In genomic region chr13:110869805-110870706, GRCh38 we compare ENCODE assay signal across 8 cellular contexts. TPM values are rescaled to one million over a fixed set of nuclear protein-coding genes. Genes with fewer than 3 reads are reported as not detected.
A peak's percentile ranks its signal among the peaks of the same experiment; 100 is the strongest.
DNase-seq lines count a peak whose midpoint lies in the region; ATAC-seq, FAIRE-seq and TF ChIP-seq lines count a peak whose summit lies in the region.

No MANE protein-coding gene starts in this region.

- peak; percentile 84 for DNase-seq in 8988T
- no peak for DNase-seq in GM12891 (ENCODE audit: insufficient read length, low spot score)
- peak; percentile 100 for DNase-seq in SJSA1 (ENCODE audit: low read depth in 1 of 2, low spot score in 2 of 2)
- no peak for DNase-seq in memory B cell (ENCODE audit: low spot score in 2 of 2)
- no peak for DNase-seq in NAMALWA (ENCODE audit: low spot score)
- DNase-seq in NCI-H1105 (lab: John Stamatoyannopoulos, UW): no peak

- peak; percentile 55 for FAIRE-seq in GM12891 (lab: Jason Lieb, UNC)
- FAIRE-seq in endometrium (lab: Jason Lieb, UNC): peak; percentile 55

- peak; percentile 19 for ATAC-seq in memory B cell (ENCODE audit: low read depth)

- H3K9me3 ChIP-seq in SJSA1 (replicated peaks): no peaks in the 10 kb centered on the region

- H3K27me3 ChIP-seq in SJSA1 (replicated peaks): no peaks in the 10 kb centered on the region

- no peak overlapping the region for H3K27ac Mint-ChIP-seq in memory B cell

- H3K4me3 Mint-ChIP-seq in memory B cell: no peak overlapping the region

- H3K4me1 ChIP-seq in SJSA1 (replicated peaks): peaks cover 39% of the 10 kb centered on the region

- H3K27ac ChIP-seq in SJSA1: peak overlapping the region; percentile 97
- peak overlapping the region; percentile 44 for H3K27ac ChIP-seq in temporal lobe (ENCODE audit: low read depth, low read length)

- peaks cover 35% of the 10 kb centered on the region for H3K27me3 Mint-ChIP-seq in memory B cell

- H3K4me1 Mint-ChIP-seq in memory B cell: peaks cover 4% of the 10 kb centered on the region

- H3K36me3 ChIP-seq in SJSA1: peaks cover 25% of the 10 kb centered on the region

- no peaks in the 10 kb centered on the region for H3K9me3 Mint-ChIP-seq in memory B cell

- TF ChIP-seq POLR2A in GM12891 (IDR thresholded peaks at IDR 0.05; ENCODE audit: low read depth, low read length): no peak

- H3K4me3 ChIP-seq in SJSA1: peak overlapping the region; percentile 50

- H3K36me3 Mint-ChIP-seq in memory B cell: peaks cover 2% of the 10 kb centered on the region

TF ChIP-seq in GM12891, 5 proteins besides CTCF, POLR2A, EP300 and RAD21:
- no peak for TF ChIP-seq PAX5 (IDR thresholded peaks at IDR 0.05; ENCODE audit: insufficient read depth, low read length, severe bottlenecking)
- no peak for TF ChIP-seq TAF1 (IDR thresholded peaks at IDR 0.05; ENCODE audit: low read depth, low read length)
- no peak for TF ChIP-seq POLR2AphosphoS5 (IDR thresholded peaks at IDR 0.05; ENCODE audit: low read depth, low read length)
- no peak for TF ChIP-seq POU2F2 (IDR thresholded peaks at IDR 0.05; ENCODE audit: low read depth, low read length)
- no peak for TF ChIP-seq SPI1 (IDR thresholded peaks at IDR 0.05; ENCODE audit: low read depth, low read length)

RNA-seq across cellular contexts. Expression of gene ANKRD10, which starts 44.8 kb away (rescaled TPM):
- polyA plus RNA-seq in GM12891 (2012; ENCODE audit: low read depth, missing spikeins): 52.8 TPM
- total RNA-seq in SJSA1 (2014; rRNA removed; shearing (Covaris generic)): 208 and 225 TPM in 2 replicates
- 103 TPM for total RNA-seq in temporal lobe

Comparison
In these comparisons a context has a peak if more than half of its experiments do, and no peak if none do; other contexts are left out.
1. DNase-seq: peak in 8988T (single experiment) and SJSA1 (2 of 2); none in GM12891 (single experiment), memory B cell (0 of 2), NAMALWA (single experiment) and NCI-H1105 (single experiment).